ENCODE assay signal across 8 cellular contexts in the genomic region with DNA sequence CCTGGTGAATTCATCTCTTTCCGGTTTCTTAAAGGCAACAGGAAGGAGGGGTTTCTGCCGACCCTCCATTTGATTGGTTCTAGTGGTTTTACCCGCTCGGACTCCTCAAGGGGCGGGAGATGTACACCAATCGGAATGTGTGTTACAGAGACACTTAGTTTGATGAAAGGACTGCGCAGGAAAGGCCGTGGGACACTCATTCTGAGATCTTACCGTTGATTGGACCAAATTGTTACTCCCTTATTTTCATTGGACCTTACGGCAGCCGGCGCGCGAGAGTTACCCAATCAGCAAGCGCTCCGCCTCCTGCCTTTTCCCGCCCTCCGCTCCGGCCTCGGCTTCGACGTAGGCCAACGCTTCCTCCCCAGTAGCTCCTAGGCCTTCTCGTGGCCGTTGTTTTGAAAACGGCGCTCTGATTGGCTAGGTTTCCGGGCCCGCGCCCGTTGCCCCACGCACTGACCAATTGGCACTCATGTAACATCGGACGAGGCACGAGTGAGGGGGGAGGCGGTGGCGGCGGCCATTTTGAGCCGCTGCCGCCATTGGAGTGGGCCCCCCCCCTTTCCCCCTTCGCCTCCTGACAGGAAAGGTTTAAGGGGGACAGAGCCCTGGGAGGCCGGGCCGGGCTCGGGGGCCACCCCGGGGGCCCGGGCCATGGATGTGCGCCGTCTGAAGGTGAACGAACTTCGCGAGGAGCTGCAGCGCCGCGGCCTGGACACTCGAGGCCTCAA. TPM values are rescaled to one million over a fixed set of nuclear protein-coding genes. Genes with fewer than 3 reads are reported as not detected.
DNase-seq lines count a peak whose midpoint lies in the region; ATAC-seq and TF ChIP-seq lines count a peak whose summit lies in the region.

TSS of gene HNRNPUL1 (plus strand) at position 523 of the 731 bp plus-strand sequence. CDS start at position 655, 132 bp downstream.

- peaks cover 2% of the 10 kb centered on the region for H3K36me3 Mint-ChIP-seq in activated naive CD8-positive, alpha-beta T cell

- H3K9me3 Mint-ChIP-seq in activated naive CD8-positive, alpha-beta T cell (ENCODE audit: low read depth) = no peaks in the 10 kb centered on the region

- H3K27ac ChIP-seq in temporal lobe (ENCODE audit: low read depth, low read length) = peak within 1 kb of the TSS; percentile 95

- TF ChIP-seq POLR2A in GM10847 (IDR thresholded peaks at IDR 0.05; ENCODE audit: extremely low read depth, insufficient read length) = peak; percentile 40

- peak within 1 kb of the TSS; percentile 100 for H3K27ac Mint-ChIP-seq in activated naive CD8-positive, alpha-beta T cell

- DNase-seq in NCI-H1105 (lab: John Stamatoyannopoulos, UW) (peak; percentile 100), SKM-1 treated with dmso at 0.1 percent for 144 hours (lab: John Stamatoyannopoulos, UW; ENCODE audit: unreplicated experiment) (peak; percentile 100), glomerular endothelial cell (ENCODE audit: extremely low read depth, low read depth, low spot score) (peak; percentile 100), occipital lobe (lab: John Stamatoyannopoulos, UW) (peak; percentile 99)

- peaks cover 41% of the 10 kb centered on the region for H3K4me1 Mint-ChIP-seq in activated naive CD8-positive, alpha-beta T cell (ENCODE audit: low read depth)

- no peaks in the 10 kb centered on the region for H3K27me3 Mint-ChIP-seq in activated naive CD8-positive, alpha-beta T cell

- H3K4me3 Mint-ChIP-seq in activated naive CD8-positive, alpha-beta T cell = peak within 1 kb of the TSS; percentile 94

- ATAC-seq in HG02623 (IDR thresholded peaks at IDR 0.05; ENCODE audit: unreplicated experiment) = peak; percentile 63

RNA-seq across cellular contexts. Expression of gene HNRNPUL1, which starts in this region (rescaled TPM):
- total RNA-seq in glomerular endothelial cell (135 and 217 TPM in 2 replicates), occipital lobe (64.7 TPM), temporal lobe (101 TPM)

Comparison
In these comparisons a context has a peak if more than half of its experiments do, and no peak if none do; other contexts are left out.
1. Peak in every context shown above with its lines: DNase-seq, ATAC-seq and H3K27ac ChIP-seq.